ENCODE assay signal across 20 cellular contexts in genomic region chr7:79320741-79321473, GRCh38.
DNase-seq lines count a peak whose midpoint lies in the region; ATAC-seq, FAIRE-seq and TF ChIP-seq lines count a peak whose summit lies in the region.
"Had no signal": no experiment of that assay in that cellular context is flagged by ENCODE, and none has a peak within 500 bp of the region (broad histone marks: within the 10 kb centered on the region; RNA-seq: fewer than 3 reads in every experiment).

No MANE protein-coding gene starts in this region.

- H3K36me3 ChIP-seq in PC-9 (ENCODE audit: low read depth) (no peaks in the 10 kb centered on the region), endodermal cell (ENCODE audit: control insufficient read depth, insufficient read depth, low read length) (no peaks in the 10 kb centered on the region), osteoblast (ENCODE audit: insufficient read depth, low read length) (no peaks in the 10 kb centered on the region)
- H3K36me3 ChIP-seq: SJSA1 had no signal

- no peak overlapping the region for H3K4me3 Mint-ChIP-seq in endodermal cell
- H3K4me3 Mint-ChIP-seq: IgD-negative memory B cell had no signal

- H3K79me2 ChIP-seq in PC-9 (ENCODE audit: low read depth): no peaks in the 10 kb centered on the region
- H3K79me2 ChIP-seq in osteoblast (ENCODE audit: insufficient read depth, low read length): peaks cover 2% of the 10 kb centered on the region

- H4K20me1 ChIP-seq in PC-9 (ENCODE audit: insufficient read depth): no peaks in the 10 kb centered on the region
- H4K20me1 ChIP-seq in osteoblast (ENCODE audit: insufficient read depth, low read length): no peaks in the 10 kb centered on the region

- H2AFZ ChIP-seq in PC-9 (no peak overlapping the region), osteoblast (ENCODE audit: low read length) (no peak overlapping the region)

- DNase-seq in A549 (ENCODE audit: low read depth in 1 of 2, low spot score in 1 of 2) (no peak), PC-9 (no peak), endodermal cell (no peak), osteoblast (ENCODE audit: insufficient read length, low spot score, missing footprints) (no peak), DMS53 (lab: John Stamatoyannopoulos, UW) (no peak), substantia nigra (lab: John Stamatoyannopoulos, UW) (no peak), lower leg skin (ENCODE audit: low spot score in 2 of 2) (no peak)
- DNase-seq: DMS 273 treated with DMSO at 0.1 percent for 48 hours, H7, Kasumi-1, MM.1S, NCI-H1105 treated with DMSO at 0.1 percent for 48 hours, NCI-H187, NCI-H446 treated with DMSO at 0.1 percent for 48 hours, OCI-M1 had no signal

- BruUV-seq in PC-9 (replicated peaks; lab: Mats Ljungman, UMichigan): no TSS peak

- no peaks in the 10 kb centered on the region for H3K9me2 ChIP-seq in PC-9 (ENCODE audit: insufficient read depth)

- TF ChIP-seq POLR2A in A549 (IDR thresholded peaks at IDR 0.05; ENCODE audit: low read length) (no peak), lower leg skin (IDR thresholded peaks at IDR 0.05) (no peak)

- POLR2A ChIA-PET in A549 (lab: Yijun Ruan, JAX) (no interaction called here), PC-9 (lab: Charles Lee; ENCODE audit: unreplicated experiment) (no interaction called here)

- ATAC-seq in A549 (no peak), HG02840 (IDR thresholded peaks at IDR 0.05; ENCODE audit: low FRiP score, unreplicated experiment) (no peak)

- CTCF ChIA-PET in A549 (lab: Yijun Ruan, JAX): interaction anchor here (1.4 kb wide), 1 partner anchor 13 kb away, joined by 5 read pairs; no protein-coding TSS in a partner anchor
- CTCF ChIA-PET in PC-9 (lab: Charles Lee): interaction anchor here (0.6 kb wide), 1 partner anchor 312 kb away, joined by 3 read pairs; no protein-coding TSS in a partner anchor

- no peaks in the 10 kb centered on the region for H3K9me3 Mint-ChIP-seq in endodermal cell

- peaks cover 29% of the 10 kb centered on the region for H3K4me1 ChIP-seq in A549
- 0 out of 2 replicates have a peak, but pooled peaks cover 7% of the 10 kb centered on the region for H3K4me1 ChIP-seq in PC-9 (replicated peaks; ENCODE audit: insufficient read depth)
- H3K4me1 ChIP-seq in endodermal cell (ENCODE audit: control insufficient read depth, insufficient read depth, low read length): no peaks in the 10 kb centered on the region
- peaks cover 15% of the 10 kb centered on the region for H3K4me1 ChIP-seq in osteoblast (ENCODE audit: insufficient read depth, low read length)

- TF ChIP-seq CTCF in A549 (IDR thresholded peaks at IDR 0.05) (no peak), PC-9 (conservative IDR thresholded peaks at IDR 0.05) (peak; percentile 19; the same call in 1 of the 2 replicates), endodermal cell (conservative IDR thresholded peaks at IDR 0.05) (peak; percentile 33), osteoblast (IDR thresholded peaks at IDR 0.05; ENCODE audit: extremely low read depth, low read depth, low read length) (peak; percentile 18), lower leg skin (IDR thresholded peaks at IDR 0.05) (no peak)

- H3K27me3 ChIP-seq in PC-9 (ENCODE audit: insufficient read depth, low read depth): no peaks in the 10 kb centered on the region
- H3K27me3 ChIP-seq in endodermal cell (ENCODE audit: control insufficient read depth, insufficient read depth, low read length, poor library complexity, severe bottlenecking): no peaks in the 10 kb centered on the region
- H3K27me3 ChIP-seq in osteoblast (ENCODE audit: insufficient read depth, low read length): no peaks in the 10 kb centered on the region
- H3K27me3 ChIP-seq: SJSA1 had no signal

- 37% methylated on average over 2 of the region's 2 CpGs for WGBS in A549 (ENCODE audit: missing lambda C conversion rate)
- WGBS in endodermal cell (ENCODE audit: insufficient coverage in 1 of 2, insufficient read length in 1 of 2), 2 experiments: 63 to 100% methylated on average over 1 to 2 of the region's 2 CpGs
- WGBS in lower leg skin, 2 donors: 0 to 26% methylated on average over 2 of the region's 2 CpGs

- H3K4me2 ChIP-seq in A549: no peak overlapping the region
- H3K4me2 ChIP-seq in PC-9: no peak overlapping the region
- H3K4me2 ChIP-seq in osteoblast (ENCODE audit: insufficient read depth, low read length): no peak overlapping the region

- TF ChIP-seq EP300 in A549 (IDR thresholded peaks at IDR 0.05): no peak

- H3K4me1 Mint-ChIP-seq in endodermal cell: peaks cover 6% of the 10 kb centered on the region
- H3K4me1 Mint-ChIP-seq: IgD-negative memory B cell had no signal

- no peak overlapping the region for H3K9ac ChIP-seq in endodermal cell (ENCODE audit: extremely low read depth, low read length, poor library complexity, severe bottlenecking)

- intact Hi-C loops in PC-9 (cut with micrococcal nuclease; ENCODE audit: unreplicated experiment): no loop called here
- intact Hi-C loops in lower leg skin (cut with DNase I; ENCODE audit: low total_unique reads): no loop called here

- H3K27ac Mint-ChIP-seq in endodermal cell: no peak overlapping the region
- H3K27ac Mint-ChIP-seq: IgD-negative memory B cell had no signal

- H3K27ac ChIP-seq in A549: no peak overlapping the region
- H3K27ac ChIP-seq in PC-9: no peak overlapping the region
- H3K27ac ChIP-seq in endodermal cell (ENCODE audit: low read depth, low read length): no peak overlapping the region
- H3K27ac ChIP-seq in osteoblast (ENCODE audit: low read depth, low read length): no peak overlapping the region
- H3K27ac ChIP-seq in substantia nigra (ENCODE audit: low read depth, low read length, poor library complexity, severe bottlenecking): no peak overlapping the region
- H3K27ac ChIP-seq: C4-2B, SJSA1 had no signal

- TF ChIP-seq RAD21 in A549 (conservative IDR thresholded peaks at IDR 0.05 in 1 of 2, IDR thresholded peaks at IDR 0.05 in 1 of 2): no peak

- H3K27me3 Mint-ChIP-seq in endodermal cell (ENCODE audit: insufficient read depth): no peaks in the 10 kb centered on the region
- H3K27me3 Mint-ChIP-seq: IgD-negative memory B cell had no signal

- H3F3A ChIP-seq in PC-9 (ENCODE audit: insufficient read depth, low read depth): no peaks in the 10 kb centered on the region

- FAIRE-seq in A549 (lab: Jason Lieb, UNC): peak; percentile 13
- FAIRE-seq: GM12892 had no signal

- H3K36me3 Mint-ChIP-seq in endodermal cell (ENCODE audit: low read depth): no peaks in the 10 kb centered on the region
- H3K36me3 Mint-ChIP-seq: IgD-negative memory B cell had no signal

- H3K9me3 ChIP-seq in A549 (no peaks in the 10 kb centered on the region), PC-9 (ENCODE audit: insufficient read depth, low read depth) (no peaks in the 10 kb centered on the region), endodermal cell (ENCODE audit: control insufficient read depth, low read length) (no peaks in the 10 kb centered on the region), osteoblast (ENCODE audit: low read depth, low read length) (no peaks in the 10 kb centered on the region)
- H3K9me3 ChIP-seq: SJSA1 had no signal

- H3K4me3 ChIP-seq in A549 (no peak overlapping the region), PC-9 (no peak overlapping the region), endodermal cell (ENCODE audit: low read length) (no peak overlapping the region), osteoblast (ENCODE audit: insufficient read depth, low read length) (no peak overlapping the region), lower leg skin (ENCODE audit: low read depth, poor library complexity, severe bottlenecking) (no peak overlapping the region)
- H3K4me3 ChIP-seq: SJSA1 had no signal

TF ChIP-seq in A549, 52 proteins besides CTCF, POLR2A, EP300 and RAD21:
- TF ChIP-seq ELK1 (IDR thresholded peaks at IDR 0.05; ENCODE audit: low read depth, low read length) (no peak), ATOH8 (CRISPR knock-in tag; IDR thresholded peaks at IDR 0.05; ENCODE audit: low read depth) (no peak), GATA3 (IDR thresholded peaks at IDR 0.05; ENCODE audit: borderline replicate concordance) (no peak), MYC (IDR thresholded peaks at IDR 0.05; ENCODE audit: borderline replicate concordance, low read length) (no peak), ZSCAN20 (CRISPR knock-in tag; IDR thresholded peaks at IDR 0.05) (no peak), USF2 (IDR thresholded peaks at IDR 0.05) (no peak), SMC3 (IDR thresholded peaks at IDR 0.05) (no peak), MAZ (IDR thresholded peaks at IDR 0.05; ENCODE audit: borderline replicate concordance, low read depth, low read length) (no peak), TP53 (CRISPR knock-in tag; IDR thresholded peaks at IDR 0.05) (no peak)

Comparison
In these comparisons a context has a peak if more than half of its experiments do, and no peak if none do; other contexts are left out.
1. CTCF ChIP-seq: peak in PC-9 (single experiment), endodermal cell (single experiment) and osteoblast (single experiment); none in A549 (single experiment) and lower leg skin (0 of 3).